In the genomic region with DNA sequence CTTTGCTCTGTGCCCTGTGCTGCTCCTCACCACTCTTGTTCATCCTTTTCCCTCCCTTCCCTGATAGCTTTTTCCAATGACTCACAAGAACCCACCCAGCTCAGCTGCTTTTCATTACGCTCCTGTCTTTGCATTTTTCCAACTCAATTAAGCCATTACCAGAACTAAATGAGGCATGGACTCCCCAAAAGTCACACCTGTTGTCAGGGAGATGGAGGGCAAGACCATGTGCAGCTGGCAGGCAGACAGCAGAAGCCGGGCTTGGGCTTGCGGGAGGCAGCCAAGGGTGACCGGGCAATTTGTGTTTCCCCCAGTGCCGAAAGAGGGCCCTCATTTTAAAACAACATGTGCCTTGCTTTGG, we compare ENCODE assay signal across 14 cellular contexts.
A peak's percentile ranks its signal among the peaks of the same experiment; 100 is the strongest.
DNase-seq lines count a peak whose midpoint lies in the region; TF ChIP-seq lines count a peak whose summit lies in the region.
"Had no signal": no experiment of that assay in that cellular context is flagged by ENCODE, and none has a peak within 500 bp of the region (broad histone marks: within the 10 kb centered on the region; RNA-seq: fewer than 3 reads in every experiment).

No MANE protein-coding gene starts in this region.

- H3K27me3 ChIP-seq in GM23248 (replicated peaks; ENCODE audit: insufficient read depth) (peaks cover 12% of the 10 kb centered on the region), H9 (ENCODE audit: insufficient read depth, low read length) (no peaks in the 10 kb centered on the region; the same call in 1 of the 2 replicates)
- H3K27me3 ChIP-seq: sigmoid colon had no signal

- H2AK5ac ChIP-seq in H9 (ENCODE audit: insufficient read length, low read length): no peak overlapping the region

- no peaks in the 10 kb centered on the region for H3K36me3 ChIP-seq in GM23248 (ENCODE audit: low read depth)
- H3K36me3 ChIP-seq: sigmoid colon had no signal

- no peak for TF ChIP-seq CTCF in H9 (conservative IDR thresholded peaks at IDR 0.05)

- in situ Hi-C loops in GM23248 (cut with MboI): no loop called here

- 0 out of 2 replicates have a peak, but pooled peaks cover 4% of the 10 kb centered on the region for H3F3A ChIP-seq in GM23248 (ENCODE audit: insufficient read depth)

- H3K23ac ChIP-seq in H9 (ENCODE audit: insufficient read length, low read depth, low read length): no peak overlapping the region

- H3T11ph ChIP-seq in H9 (ENCODE audit: low read length): no peak overlapping the region

- H3K4me3 ChIP-seq in GM23248: no peak overlapping the region
- H3K4me3 ChIP-seq: sigmoid colon had no signal

- H3K4me3 Mint-ChIP-seq in H9: no peak overlapping the region
- H3K4me3 Mint-ChIP-seq: activated T-cell treated with anti-CD3 and anti-CD28 coated beads, Interleukin-2, amount 50 U/mL, for 4 hours; type B pancreatic cell had no signal

- no peaks in the 10 kb centered on the region for H3K4me1 Mint-ChIP-seq in H9

- no peak overlapping the region for H4K5ac ChIP-seq in H9 (ENCODE audit: insufficient read length, low read depth, low read length)

- peaks cover 15% of the 10 kb centered on the region for H3K27me3 Mint-ChIP-seq in H9 (ENCODE audit: low read depth)

- H4K20me1 ChIP-seq in GM23248 (ENCODE audit: insufficient read depth) (no peaks in the 10 kb centered on the region), H9 (ENCODE audit: control insufficient read depth, insufficient read depth, insufficient read length) (no peaks in the 10 kb centered on the region)

- WGBS in GM23248 (ENCODE audit: low coverage in 1 of 2, low lambda C conversion rate in 2 of 2, missing lambda C conversion rate in 2 of 2), 2 experiments: 70 to 75% methylated on average over 5 of the region's 5 CpGs
- no CpG with 5 or more reads among the region's 5 CpGs for WGBS in H9 (ENCODE audit: extremely low coverage, insufficient read length, low lambda C conversion rate)

- H3K27ac ChIP-seq in GM23248: no peak overlapping the region
- no peak overlapping the region for H3K27ac ChIP-seq in H9 (ENCODE audit: insufficient read length, low read depth, low read length)

- no peak overlapping the region for H4K91ac ChIP-seq in H9 (ENCODE audit: insufficient read length, low read depth, low read length)

- no peak overlapping the region for H3K56ac ChIP-seq in H9 (ENCODE audit: insufficient read length, low read depth, low read length)

- H2AFZ ChIP-seq in GM23248: no peak overlapping the region
- H2AFZ ChIP-seq in H9 (ENCODE audit: low read length): no peak overlapping the region

- H3K9me2 ChIP-seq in GM23248 (ENCODE audit: insufficient read depth): no peaks in the 10 kb centered on the region

- H2BK5ac ChIP-seq in H9 (ENCODE audit: insufficient read length, low read length): no peak overlapping the region

- no peak overlapping the region for H3K27ac Mint-ChIP-seq in H9
- H3K27ac Mint-ChIP-seq: type B pancreatic cell had no signal

- H3K9me3 ChIP-seq in GM23248 (ENCODE audit: low read depth): no peaks in the 10 kb centered on the region
- no peaks in the 10 kb centered on the region for H3K9me3 ChIP-seq in H9 (ENCODE audit: control insufficient read depth, low read depth, low read length)
- H3K9me3 ChIP-seq: sigmoid colon had no signal

- no peak overlapping the region for H3K14ac ChIP-seq in H9 (ENCODE audit: insufficient read depth, low read length)

- H3K79me2 ChIP-seq in GM23248 (ENCODE audit: insufficient read depth) (no peaks in the 10 kb centered on the region), H9 (ENCODE audit: insufficient read depth, low read length) (no peaks in the 10 kb centered on the region)

- no peak overlapping the region for H2BK120ac ChIP-seq in H9 (ENCODE audit: low read depth, low read length, poor library complexity, severe bottlenecking)

- no peak overlapping the region for H3K18ac ChIP-seq in H9 (ENCODE audit: insufficient read length, low read depth, low read length)

- no peaks in the 10 kb centered on the region for H3K23me2 ChIP-seq in H9 (ENCODE audit: insufficient read length, low read depth, low read length, poor library complexity, severe bottlenecking)

- H3K79me1 ChIP-seq in H9 (ENCODE audit: insufficient read depth, low read depth, low read length, poor library complexity, severe bottlenecking): no peaks in the 10 kb centered on the region

- H2BK12ac ChIP-seq in H9 (ENCODE audit: insufficient read length, low read depth, low read length): no peak overlapping the region

- no peak overlapping the region for H2BK20ac ChIP-seq in H9 (ENCODE audit: low read depth, low read length, poor library complexity, severe bottlenecking)

- no peak overlapping the region for H3K4ac ChIP-seq in H9 (ENCODE audit: low read depth, low read length)

- H3K4me2 ChIP-seq in GM23248 (ENCODE audit: unreplicated experiment): no peak overlapping the region
- H3K4me2 ChIP-seq in H9 (ENCODE audit: insufficient read depth, insufficient read length, low read length): no peak overlapping the region

- H3K9ac ChIP-seq in GM23248 (no peak overlapping the region), H9 (ENCODE audit: extremely low read depth, insufficient read length, low read length) (no peak overlapping the region)

- no peaks in the 10 kb centered on the region for H3K36me3 Mint-ChIP-seq in H9 (ENCODE audit: insufficient read depth in 1 of 3, low read depth in 3 of 3)
- H3K36me3 Mint-ChIP-seq: type B pancreatic cell had no signal

- H3K9me3 Mint-ChIP-seq in H9: no peaks in the 10 kb centered on the region
- H3K9me3 Mint-ChIP-seq: activated T-cell treated with anti-CD3 and anti-CD28 coated beads, Interleukin-2, amount 50 U/mL, for 4 hours; type B pancreatic cell had no signal

- no peak overlapping the region for H2BK15ac ChIP-seq in H9 (ENCODE audit: low read depth, low read length)

- H3K4me1 ChIP-seq in GM23248 (ENCODE audit: insufficient read depth) (peaks cover 7% of the 10 kb centered on the region; the same call in 1 of the 2 replicates), H9 (ENCODE audit: insufficient read depth, low read length) (no peaks in the 10 kb centered on the region)
- H3K4me1 ChIP-seq: sigmoid colon had no signal

- DNase-seq in EH (ENCODE audit: low read depth) (peak; percentile 3), GM23248 (peak; percentile 11), NCI-H345 treated with DMSO at 0.1 percent for 48 hours (lab: John Stamatoyannopoulos, UW; ENCODE audit: unreplicated experiment) (peak; percentile 68), kidney tubule cell (ENCODE audit: low spot score) (peak; percentile 49), H9 (no peak), HuH-7.5 (ENCODE audit: low spot score) (no peak), SIG-M5 treated with dmso at 0.1 percent for 504 hours (lab: John Stamatoyannopoulos, UW; ENCODE audit: unreplicated experiment) (no peak)
- DNase-seq in stimulated activated CD4-positive, alpha-beta T cell treated with anti-CD3 and anti-CD28 coated beads, Interleukin-4, amount 100 ng/mL, for 4 hours: no peak
- DNase-seq: activated CD4-positive, CD25-positive, alpha-beta regulatory T cell; activated T-cell treated with anti-CD3 and anti-CD28 coated beads, Interleukin-2, amount 50 U/mL, for 4 hours; KBM-7; NCI-H446 treated with DMSO at 0.1 percent for 48 hours; sigmoid colon had no signal

- no peak overlapping the region for H4K8ac ChIP-seq in H9 (replicated peaks; ENCODE audit: insufficient read length, low read depth, low read length)

Comparison
In these comparisons a context has a peak if more than half of its experiments do, and no peak if none do; other contexts are left out.
1. DNase-seq: peak in EH (single experiment), GM23248 (single experiment), NCI-H345 treated with DMSO at 0.1 percent for 48 hours (single experiment) and kidney tubule cell (single experiment); none in H9 (single experiment), HuH-7.5 (single experiment), stimulated activated CD4-positive, alpha-beta T cell treated with anti-CD3 and anti-CD28 coated beads, Interleukin-4, amount 100 ng/mL, for 4 hours (0 of 2) and SIG-M5 treated with dmso at 0.1 percent for 504 hours (single experiment).